ENCODE assay signal across 30 cellular contexts in the genomic region with DNA sequence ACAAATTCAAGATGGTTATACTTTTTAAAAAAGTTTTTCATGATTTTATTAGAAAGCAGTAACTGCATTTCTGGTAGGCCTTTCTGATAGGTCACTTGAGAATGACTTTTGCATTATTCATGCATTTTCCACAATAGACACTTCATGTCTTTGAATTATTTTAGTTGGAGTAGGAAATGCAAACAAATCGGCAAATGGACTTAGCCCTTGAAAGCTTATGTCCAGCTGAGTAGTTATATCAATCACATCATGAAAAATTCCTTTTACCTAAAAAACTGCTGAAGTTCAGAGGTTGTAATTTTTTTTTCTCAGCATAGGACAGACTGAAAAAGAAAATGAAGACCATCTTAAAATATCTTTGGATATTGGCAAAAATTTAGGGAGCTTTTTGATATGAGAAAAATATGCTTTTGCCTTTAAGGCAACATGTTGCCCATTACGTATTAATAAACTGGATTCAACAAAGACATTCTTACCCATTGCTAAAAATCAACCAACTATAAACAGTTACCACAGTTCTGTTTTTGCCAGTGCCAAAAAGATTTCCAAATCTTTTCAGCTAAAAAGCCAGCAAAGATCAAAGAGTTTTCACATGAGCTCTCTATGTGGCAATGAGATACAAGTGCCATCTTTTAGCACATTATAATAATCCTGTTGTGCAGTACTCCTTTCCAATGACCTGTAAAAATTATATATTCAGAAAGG. TPM values are rescaled to one million over a fixed set of nuclear protein-coding genes. Genes with fewer than 3 reads are reported as not detected.
"Had no signal": no experiment of that assay in that cellular context is flagged by ENCODE, and none has a peak within 500 bp of the region (broad histone marks: within the 10 kb centered on the region; RNA-seq: fewer than 3 reads in every experiment).

No MANE protein-coding gene starts in this region.

- H3K27me3 ChIP-seq: body of pancreas, colonic mucosa, vagina had no signal

- H3K9me3 ChIP-seq: body of pancreas, colonic mucosa, vagina had no signal

- H3K27ac ChIP-seq: body of pancreas, colonic mucosa, skin epidermis, vagina had no signal

- DNase-seq: activated B cell treated with CpG ODN at 0.5 μM for 24 hours; activated CD4-positive, alpha-beta T cell treated with anti-CD3 and anti-CD28 coated beads, Interleukin-2, amount 50 U/mL, for 1 hour; activated CD8-positive, alpha-beta T cell treated with anti-CD3 and anti-CD28 coated beads for 36 hours; activated gamma-delta T cell treated with Interleukin-2 at 50 U/mL for 16 hours; activated naive CD4-positive, alpha-beta T cell treated with anti-CD3 and anti-CD28 coated beads, Interleukin-2, amount 50 U/mL, for 16 hours; activated T-cell treated with anti-CD3 and anti-CD28 coated beads, Interleukin-2, amount 50 U/mL, for 4 hours; amniotic stem cell; body of pancreas; cerebellar nuclear complex; colonic mucosa; effector memory CD4-positive, alpha-beta T cell; erythroblast; head of caudate nucleus; hippocampal formation; kidney; left colon; mesendoderm; natural killer cell; posterior cingulate gyrus; stimulated activated CD4-positive, alpha-beta T cell treated with anti-CD3 and anti-CD28 coated beads, Interleukin-12 subunit alpha, Interleukin-12 subunit beta, amount 100 ng/mL, for 4 hours; stimulated activated CD4-positive, alpha-beta T cell treated with anti-CD3 and anti-CD28 coated beads, Interleukin-4, amount 100 ng/mL, for 1 hour; stimulated activated naive CD8-positive, alpha-beta T cell treated with anti-CD3 and anti-CD28 coated beads, Interleukin-15, amount 100 ng/mL, for 72 hours; substantia nigra; T-helper 1 cell had no signal

- H3K36me3 ChIP-seq: colonic mucosa had no signal

- H3K4me1 ChIP-seq: body of pancreas, colonic mucosa, vagina had no signal

- ATAC-seq: activated CD8-positive, alpha-beta T cell treated with anti-CD3 and anti-CD28 coated beads for 36 hours; activated T-cell treated with anti-CD3 and anti-CD28 coated beads, Interleukin-2, amount 50 U/mL, for 4 hours; activated T-helper 17 cell treated with anti-CD3 and anti-CD28 coated beads, Interleukin-2, amount 50 U/mL, for 72 hours; body of pancreas; left colon; natural killer cell; sciatic nerve; stimulated activated effector memory CD8-positive, alpha-beta T cell treated with anti-CD3 and anti-CD28 coated beads, Interleukin-12 subunit alpha, Interleukin-12 subunit beta, amount 100 ng/mL, for 72 hours; stimulated activated naive CD8-positive, alpha-beta T cell treated with anti-CD3 and anti-CD28 coated beads, Interleukin-15, amount 100 ng/mL, for 72 hours had no signal

- H3K4me3 ChIP-seq: body of pancreas, colonic mucosa, lung, skin epidermis, vagina had no signal

RNA-seq across cellular contexts. Expression of gene FRZB, which starts 45.5 kb away (rescaled TPM):
- total RNA-seq: activated B cell treated with CpG ODN at 0.5 μM for 24 hours; activated CD8-positive, alpha-beta T cell treated with anti-CD3 and anti-CD28 coated beads for 36 hours; activated T-cell treated with anti-CD3 and anti-CD28 coated beads, Interleukin-2, amount 50 U/mL, for 4 hours; activated T-helper 17 cell treated with anti-CD3 and anti-CD28 coated beads, Interleukin-2, amount 50 U/mL, for 72 hours; natural killer cell had no signal
